ENCODE assay signal across 8 cellular contexts in the genomic region with DNA sequence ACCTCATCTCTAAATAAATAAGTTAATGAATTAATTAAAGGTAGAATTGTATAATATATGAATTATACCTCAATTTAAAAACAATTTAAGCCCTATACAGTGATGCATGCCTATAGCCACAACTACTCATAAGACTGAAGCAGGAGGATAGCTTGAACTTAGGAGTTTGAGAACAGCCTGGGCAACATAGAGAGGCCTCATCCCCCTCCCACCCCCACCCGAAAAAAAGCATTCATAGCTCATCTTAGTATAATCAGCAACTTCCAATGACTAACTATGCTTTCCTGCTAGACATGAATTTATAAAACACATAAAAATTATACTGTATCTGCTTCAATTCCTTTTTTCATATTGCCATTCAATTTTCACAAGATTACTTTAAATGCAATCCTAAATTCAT. TPM values are rescaled to one million over a fixed set of nuclear protein-coding genes. Genes with fewer than 3 reads are reported as not detected.
DNase-seq lines count a peak whose midpoint lies in the region; ATAC-seq and TF ChIP-seq lines count a peak whose summit lies in the region.

No MANE protein-coding gene starts in this region.

- ATAC-seq in WTC11: no peak
- no peak for ATAC-seq in activated CD4-positive, CD25-positive, alpha-beta regulatory T cell treated with anti-CD3 and anti-CD28 coated beads, Interleukin-2, amount 50 U/mL, for 24 hours

- H3K9me3 Mint-ChIP-seq in activated naive CD4-positive, alpha-beta T cell treated with anti-CD3 and anti-CD28 coated beads, Interleukin-2, amount 50 U/mL, for 24 hours: no peaks in the 10 kb centered on the region
- no peaks in the 10 kb centered on the region for H3K9me3 Mint-ChIP-seq in WTC11

- peak overlapping the region; percentile 87 for H3K4me3 ChIP-seq in iPS-11a (ENCODE audit: low read depth, low read length)
- peak overlapping the region; percentile 34 for H3K4me3 ChIP-seq in thymus (ENCODE audit: low read length)

- H3K27ac Mint-ChIP-seq in activated naive CD4-positive, alpha-beta T cell treated with anti-CD3 and anti-CD28 coated beads, Interleukin-2, amount 50 U/mL, for 24 hours: no peak overlapping the region
- H3K27ac Mint-ChIP-seq in WTC11: no peak overlapping the region

- H3K9me3 ChIP-seq in thymus (ENCODE audit: control insufficient read depth): no peaks in the 10 kb centered on the region

- H3K4me1 ChIP-seq in thymus (ENCODE audit: control insufficient read depth, insufficient read depth, low read length): peaks cover 6% of the 10 kb centered on the region

- H3K27me3 ChIP-seq in thymus (ENCODE audit: control insufficient read depth, insufficient read depth): no peaks in the 10 kb centered on the region

- peaks cover 26% of the 10 kb centered on the region for H3K4me1 Mint-ChIP-seq in activated naive CD4-positive, alpha-beta T cell treated with anti-CD3 and anti-CD28 coated beads, Interleukin-2, amount 50 U/mL, for 24 hours
- peaks cover 22% of the 10 kb centered on the region for H3K4me1 Mint-ChIP-seq in WTC11

- CTCF ChIA-PET in WTC11 (lab: Charles Lee): interaction anchor here (0.6 kb wide), 1 partner anchor 520 kb away, joined by 4 read pairs; no protein-coding TSS in a partner anchor

- POLR2A ChIA-PET in WTC11 (lab: Charles Lee): no interaction called here

- no peak for DNase-seq in activated naive CD4-positive, alpha-beta T cell treated with Interleukin-2 at 50 U/mL for 16 hours
- DNase-seq in WTC11 (ENCODE audit: low spot score) (no peak), CD1c-positive myeloid dendritic cell (ENCODE audit: extremely low spot score) (no peak), SKM-1 (lab: John Stamatoyannopoulos, UW; ENCODE audit: unreplicated experiment) (no peak)

- no peak overlapping the region for H3K27ac ChIP-seq in thymus (ENCODE audit: low read depth)

- no peaks in the 10 kb centered on the region for H3K36me3 ChIP-seq in thymus (ENCODE audit: control insufficient read depth, insufficient read depth)

- H3K4me3 Mint-ChIP-seq in activated naive CD4-positive, alpha-beta T cell treated with anti-CD3 and anti-CD28 coated beads, Interleukin-2, amount 50 U/mL, for 24 hours: peak overlapping the region; percentile 100
- peak overlapping the region; percentile 96 for H3K4me3 Mint-ChIP-seq in WTC11

- TF ChIP-seq CTCF in WTC11 (IDR thresholded peaks at IDR 0.05): no peak

- H3K36me3 Mint-ChIP-seq in activated naive CD4-positive, alpha-beta T cell treated with anti-CD3 and anti-CD28 coated beads, Interleukin-2, amount 50 U/mL, for 24 hours: peaks cover 4% of the 10 kb centered on the region
- H3K36me3 Mint-ChIP-seq in WTC11: peaks cover 17% of the 10 kb centered on the region

- no peaks in the 10 kb centered on the region for H3K27me3 Mint-ChIP-seq in activated naive CD4-positive, alpha-beta T cell treated with anti-CD3 and anti-CD28 coated beads, Interleukin-2, amount 50 U/mL, for 24 hours
- H3K27me3 Mint-ChIP-seq in WTC11 (ENCODE audit: low read depth): no peaks in the 10 kb centered on the region

- 3% methylated on average over 1 of the region's 1 CpG for WGBS in thymus

TF ChIP-seq in WTC11, 78 proteins besides CTCF, POLR2A, EP300 and RAD21:
- TF ChIP-seq ZNF423 (CRISPR knock-in tag; IDR thresholded peaks at IDR 0.05) (no peak), FOXP1 (CRISPR knock-in tag; IDR thresholded peaks at IDR 0.05; ENCODE audit: borderline replicate concordance) (no peak), NR3C1 (CRISPR knock-in tag; conservative IDR thresholded peaks at IDR 0.05; ENCODE audit: low read depth) (no peak), STAT6 (CRISPR knock-in tag; conservative IDR thresholded peaks at IDR 0.05; ENCODE audit: low read depth) (no peak), NFE2L1 (CRISPR knock-in tag; IDR thresholded peaks at IDR 0.05) (no peak), RELA (CRISPR knock-in tag; IDR thresholded peaks at IDR 0.05; ENCODE audit: borderline replicate concordance) (no peak), MYBL2 (CRISPR knock-in tag; IDR thresholded peaks at IDR 0.05) (no peak), TEAD4 (CRISPR knock-in tag; IDR thresholded peaks at IDR 0.05) (no peak), ELF4 (CRISPR knock-in tag; IDR thresholded peaks at IDR 0.05; ENCODE audit: low read depth) (no peak), MAX (CRISPR knock-in tag; IDR thresholded peaks at IDR 0.05) (no peak), TEAD1 (CRISPR knock-in tag; IDR thresholded peaks at IDR 0.05) (no peak), NR1H2 (CRISPR knock-in tag; IDR thresholded peaks at IDR 0.05) (no peak)
- TF ChIP-seq, protein P1, sequence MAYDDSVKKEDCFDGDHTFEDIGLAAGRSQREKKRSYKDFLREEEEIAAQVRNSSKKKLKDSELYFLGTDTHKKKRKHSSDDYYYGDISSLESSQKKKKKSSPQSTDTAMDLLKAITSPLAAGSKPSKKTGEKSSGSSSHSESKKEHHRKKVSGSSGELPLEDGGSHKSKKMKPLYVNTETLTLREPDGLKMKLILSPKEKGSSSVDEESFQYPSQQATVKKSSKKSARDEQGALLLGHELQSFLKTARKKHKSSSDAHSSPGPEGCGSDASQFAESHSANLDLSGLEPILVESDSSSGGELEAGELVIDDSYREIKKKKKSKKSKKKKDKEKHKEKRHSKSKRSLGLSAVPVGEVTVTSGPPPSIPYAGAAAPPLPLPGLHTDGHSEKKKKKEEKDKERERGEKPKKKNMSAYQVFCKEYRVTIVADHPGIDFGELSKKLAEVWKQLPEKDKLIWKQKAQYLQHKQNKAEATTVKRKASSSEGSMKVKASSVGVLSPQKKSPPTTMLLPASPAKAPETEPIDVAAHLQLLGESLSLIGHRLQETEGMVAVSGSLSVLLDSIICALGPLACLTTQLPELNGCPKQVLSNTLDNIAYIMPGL (CRISPR knock-in tag; IDR thresholded peaks at IDR 0.05): no peak
TF ChIP-seq in WTC11: peak in this region for 0.

RNA-seq across cellular contexts. Expression of gene LRBA, which starts 1.6 kb away (rescaled TPM):
- 69.1 to 74.9 TPM (median 69.6 TPM) in 3 replicates for total RNA-seq in WTC11 (2021)
- polyA plus RNA-seq in thymus: 18.4 TPM
